In the genomic region with DNA sequence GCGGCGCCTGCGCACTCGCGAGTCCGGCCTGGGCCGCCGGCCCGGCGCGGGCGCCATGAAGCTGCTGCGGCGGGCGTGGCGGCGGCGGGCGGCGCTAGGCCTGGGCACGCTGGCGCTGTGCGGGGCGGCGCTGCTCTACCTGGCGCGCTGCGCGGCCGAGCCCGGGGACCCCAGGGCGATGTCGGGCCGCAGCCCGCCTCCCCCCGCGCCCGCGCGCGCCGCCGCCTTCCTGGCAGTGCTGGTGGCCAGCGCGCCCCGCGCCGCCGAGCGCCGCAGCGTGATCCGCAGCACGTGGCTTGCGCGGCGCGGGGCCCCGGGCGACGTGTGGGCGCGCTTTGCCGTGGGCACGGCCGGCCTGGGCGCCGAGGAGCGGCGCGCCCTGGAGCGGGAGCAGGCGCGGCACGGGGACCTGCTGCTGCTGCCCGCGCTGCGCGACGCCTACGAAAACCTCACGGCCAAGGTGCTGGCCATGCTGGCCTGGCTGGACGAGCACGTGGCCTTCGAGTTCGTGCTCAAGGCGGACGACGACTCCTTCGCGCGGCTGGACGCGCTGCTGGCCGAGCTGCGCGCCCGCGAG, we compare ENCODE assay signal across 1 cellular context.
TF ChIP-seq lines count a peak whose summit lies in the region.

Gene B3GALT6 (plus strand): TSS at position 14 of the 577 bp plus-strand sequence. CDS start 42 bp downstream, at position 56.

TF ChIP-seq in K562, 482 proteins besides CTCF, POLR2A, EP300 and RAD21 (continued from another document and continues in another):
- TF ChIP-seq, protein P1, sequence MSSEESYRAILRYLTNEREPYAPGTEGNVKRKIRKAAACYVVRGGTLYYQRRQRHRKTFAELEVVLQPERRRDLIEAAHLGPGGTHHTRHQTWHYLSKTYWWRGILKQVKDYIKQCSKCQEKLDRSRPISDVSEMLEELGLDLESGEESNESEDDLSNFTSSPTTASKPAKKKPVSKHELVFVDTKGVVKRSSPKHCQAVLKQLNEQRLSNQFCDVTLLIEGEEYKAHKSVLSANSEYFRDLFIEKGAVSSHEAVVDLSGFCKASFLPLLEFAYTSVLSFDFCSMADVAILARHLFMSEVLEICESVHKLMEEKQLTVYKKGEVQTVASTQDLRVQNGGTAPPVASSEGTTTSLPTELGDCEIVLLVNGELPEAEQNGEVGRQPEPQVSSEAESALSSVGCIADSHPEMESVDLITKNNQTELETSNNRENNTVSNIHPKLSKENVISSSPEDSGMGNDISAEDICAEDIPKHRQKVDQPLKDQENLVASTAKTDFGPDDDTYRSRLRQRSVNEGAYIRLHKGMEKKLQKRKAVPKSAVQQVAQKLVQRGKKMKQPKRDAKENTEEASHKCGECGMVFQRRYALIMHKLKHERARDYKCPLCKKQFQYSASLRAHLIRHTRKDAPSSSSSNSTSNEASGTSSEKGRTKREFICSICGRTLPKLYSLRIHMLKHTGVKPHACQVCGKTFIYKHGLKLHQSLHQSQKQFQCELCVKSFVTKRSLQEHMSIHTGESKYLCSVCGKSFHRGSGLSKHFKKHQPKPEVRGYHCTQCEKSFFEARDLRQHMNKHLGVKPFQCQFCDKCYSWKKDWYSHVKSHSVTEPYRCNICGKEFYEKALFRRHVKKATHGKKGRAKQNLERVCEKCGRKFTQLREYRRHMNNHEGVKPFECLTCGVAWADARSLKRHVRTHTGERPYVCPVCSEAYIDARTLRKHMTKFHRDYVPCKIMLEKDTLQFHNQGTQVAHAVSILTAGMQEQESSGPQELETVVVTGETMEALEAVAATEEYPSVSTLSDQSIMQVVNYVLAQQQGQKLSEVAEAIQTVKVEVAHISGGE (CRISPR knock-in tag; IDR thresholded peaks at IDR 0.05), result peak in 1 of 3 experiments; percentile 0; a peak in 1 of 6 replicates
- TF ChIP-seq, protein P2, sequence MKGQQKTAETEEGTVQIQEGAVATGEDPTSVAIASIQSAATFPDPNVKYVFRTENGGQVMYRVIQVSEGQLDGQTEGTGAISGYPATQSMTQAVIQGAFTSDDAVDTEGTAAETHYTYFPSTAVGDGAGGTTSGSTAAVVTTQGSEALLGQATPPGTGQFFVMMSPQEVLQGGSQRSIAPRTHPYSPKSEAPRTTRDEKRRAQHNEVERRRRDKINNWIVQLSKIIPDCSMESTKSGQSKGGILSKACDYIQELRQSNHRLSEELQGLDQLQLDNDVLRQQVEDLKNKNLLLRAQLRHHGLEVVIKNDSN (CRISPR knock-in tag; IDR thresholded peaks at IDR 0.05), result peak; percentile 36; the same call in 1 of the 2 replicates
- TF ChIP-seq FOXM1 (IDR thresholded peaks at IDR 0.05; ENCODE audit: low read depth) (no peak), FOXM1 (CRISPR knock-in tag; IDR thresholded peaks at IDR 0.05; ENCODE audit: low read depth) (0 out of 2 replicates have a peak, but pooled peaks have one; percentile 52), HMGN3 (IDR thresholded peaks at IDR 0.05; ENCODE audit: borderline replicate concordance, extremely low read depth, insufficient read length, low read depth, low read length) (peak; percentile 24), GMEB1 (CRISPR knock-in tag; IDR thresholded peaks at IDR 0.05) (0 out of 2 replicates have a peak, but pooled peaks have one; percentile 18), ZNF175 (CRISPR knock-in tag; IDR thresholded peaks at IDR 0.05; ENCODE audit: low read depth) (peak; percentile 80; the same call in 1 of the 2 replicates), FOXO4 (CRISPR knock-in tag; IDR thresholded peaks at IDR 0.05) (no peak), CXXC5 (CRISPR knock-in tag; IDR thresholded peaks at IDR 0.05) (peak; percentile 86), EP400 (IDR thresholded peaks at IDR 0.05) (no peak), ARID3B (CRISPR knock-in tag; IDR thresholded peaks at IDR 0.05; ENCODE audit: borderline replicate concordance) (no peak), KDM4B (IDR thresholded peaks at IDR 0.05; ENCODE audit: borderline replicate concordance in 2 of 2, low read depth in 1 of 2) (no peak), GTF3C2 (IDR thresholded peaks at IDR 0.05; ENCODE audit: borderline replicate concordance, extremely low read depth, insufficient read length) (no peak), ATF3 (IDR thresholded peaks at IDR 0.05) (no peak), ATF3 (CRISPR knock-in tag; conservative IDR thresholded peaks at IDR 0.05) (no peak), HMGXB4 (CRISPR knock-in tag; IDR thresholded peaks at IDR 0.05) (peak; percentile 91), TSHZ1 (CRISPR knock-in tag; IDR thresholded peaks at IDR 0.05) (no peak), RBM17 (IDR thresholded peaks at IDR 0.05; ENCODE audit: borderline replicate concordance, low read depth, low read length) (no peak), ZKSCAN3 (CRISPR knock-in tag; IDR thresholded peaks at IDR 0.05) (no peak), NFXL1 (CRISPR knock-in tag; IDR thresholded peaks at IDR 0.05) (no peak), MLX (CRISPR knock-in tag; conservative IDR thresholded peaks at IDR 0.05) (peak in 1 of 2 experiments; percentile 95; a peak in 1 of 4 replicates), ZNF766 (CRISPR knock-in tag; conservative IDR thresholded peaks at IDR 0.05) (peak; percentile 55; the same call in 1 of the 2 replicates), NONO (IDR thresholded peaks at IDR 0.05; ENCODE audit: low read depth in 2 of 2, low read length in 1 of 2) (peak in 1 of 2 experiments; percentile 67; a peak in 1 of 4 replicates), NR3C1 (CRISPR knock-in tag; IDR thresholded peaks at IDR 0.05) (peak; percentile 92), ZNF551 (CRISPR knock-in tag; IDR thresholded peaks at IDR 0.05) (no peak), ZNF511 (CRISPR knock-in tag; IDR thresholded peaks at IDR 0.05) (peak; percentile 84), DMBX1 (CRISPR knock-in tag; IDR thresholded peaks at IDR 0.05; ENCODE audit: borderline replicate concordance) (peak; percentile 93), FOXP1 (CRISPR knock-in tag; IDR thresholded peaks at IDR 0.05) (peak; percentile 92; the same call in 1 of the 2 replicates), DDX20 (tag; IDR thresholded peaks at IDR 0.05; ENCODE audit: low read depth) (no peak), KLF1 (tag; IDR thresholded peaks at IDR 0.05) (0 out of 2 replicates have a peak, but pooled peaks have one; percentile 28)
